In the genomic region with DNA sequence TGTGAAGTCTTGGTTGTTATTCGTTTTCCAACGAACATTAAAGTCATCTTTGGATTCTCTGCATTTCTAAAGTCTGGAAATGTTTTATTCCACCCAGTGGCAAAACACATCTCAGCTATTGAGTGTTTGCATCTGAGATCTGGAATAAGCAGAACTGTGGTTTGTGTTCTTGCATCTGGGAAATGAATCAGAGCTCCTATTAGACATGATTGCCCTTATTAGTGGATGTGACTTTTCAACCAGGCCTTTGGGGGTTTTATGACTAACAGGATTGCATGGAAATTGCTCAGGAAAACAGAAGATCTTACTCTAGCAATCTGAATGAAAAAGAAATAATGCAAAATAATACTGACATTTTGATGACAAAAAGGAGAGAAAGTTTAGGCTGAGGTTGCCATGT, we compare ENCODE assay signal across 20 cellular contexts.
A peak's percentile ranks its signal among the peaks of the same experiment; 100 is the strongest.
DNase-seq lines count a peak whose midpoint lies in the region; ATAC-seq and TF ChIP-seq lines count a peak whose summit lies in the region.
"Had no signal": no experiment of that assay in that cellular context is flagged by ENCODE, and none has a peak within 500 bp of the region (broad histone marks: within the 10 kb centered on the region; RNA-seq: fewer than 3 reads in every experiment).

No MANE protein-coding gene starts in this region.

- peak overlapping the region; percentile 53 for H2AFZ ChIP-seq in ACC112 (ENCODE audit: low read length, unreplicated experiment)
- H2AFZ ChIP-seq: hepatocyte had no signal

- TF ChIP-seq CTCF in astrocyte of the spinal cord (IDR thresholded peaks at IDR 0.05; ENCODE audit: low read depth, low read length): no peak
- no peak for TF ChIP-seq CTCF in foreskin keratinocyte (conservative IDR thresholded peaks at IDR 0.05)
- no peak for TF ChIP-seq CTCF in spleen (IDR thresholded peaks at IDR 0.05 in 8 of 11, conservative IDR thresholded peaks at IDR 0.05 in 3 of 11)

- WGBS in spleen, 5 donors: 72 to 92% (median 78%) methylated on average over 2 of the region's 2 CpGs

- no peak for TF ChIP-seq POLR2A in spleen (IDR thresholded peaks at IDR 0.05)

- DNase-seq in HCEC 1CT: peak; percentile 91
- peak; percentile 86 for DNase-seq in astrocyte of the spinal cord (ENCODE audit: low read depth, low spot score)
- DNase-seq in foreskin keratinocyte: peak; percentile 42 to 75
- DNase-seq in COLO668 (lab: John Stamatoyannopoulos, UW; ENCODE audit: unreplicated experiment): no peak
- DNase-seq in NCI-H1048 (lab: John Stamatoyannopoulos, UW): no peak
- no peak for DNase-seq in NCI-H2081 treated with DMSO at 0.1 percent for 48 hours (lab: John Stamatoyannopoulos, UW)
- DNase-seq in spleen: no peak
- DNase-seq: activated CD4-positive, alpha-beta T cell treated with anti-CD3 and anti-CD28 coated beads for 1 hour; Caco-2; central memory CD4-positive, alpha-beta T cell; endodermal cell; left cardiac atrium; NCI-H2107; stimulated activated CD4-positive, alpha-beta T cell treated with anti-CD3 and anti-CD28 coated beads, Interleukin-4, amount 100 ng/mL, for 4 hours; tibial artery had no signal

- peak; percentile 66 for ATAC-seq in foreskin keratinocyte
- ATAC-seq: HCT116, left cardiac atrium, sciatic nerve had no signal

- H3K4me3 ChIP-seq in ACC112 (ENCODE audit: low read depth, low read length): no peak overlapping the region; the same call in 1 of the 2 replicates
- no peak overlapping the region for H3K4me3 ChIP-seq in astrocyte of the spinal cord (ENCODE audit: low read depth, low read length)
- H3K4me3 ChIP-seq in spleen: no peak overlapping the region
- H3K4me3 ChIP-seq: hepatocyte, tibial artery had no signal

- H3K4me1 ChIP-seq in ACC112 (ENCODE audit: control insufficient read depth, insufficient read depth, low read length, unreplicated experiment): peaks cover 12% of the 10 kb centered on the region
- peaks cover 3% of the 10 kb centered on the region for H3K4me1 ChIP-seq in foreskin keratinocyte
- H3K4me1 ChIP-seq in spleen: no peaks in the 10 kb centered on the region
- H3K4me1 ChIP-seq: Caco-2, tibial artery had no signal

- peaks cover 0 to 17% (median 0%) of the 10 kb centered on the region in 8 donors for H3K9me3 ChIP-seq in spleen
- H3K9me3 ChIP-seq: neutrophil, tibial artery had no signal

- peak overlapping the region; percentile 68 for H3K27ac ChIP-seq in ACC112 (ENCODE audit: low read depth, low read length)
- H3K27ac ChIP-seq in foreskin keratinocyte: no peak overlapping the region
- H3K27ac ChIP-seq in spleen: no peak overlapping the region
- H3K27ac ChIP-seq: hepatocyte, neutrophil, tibial artery had no signal

- in situ Hi-C loops in astrocyte of the spinal cord (cut with HindIII; ENCODE audit: low sequenced_read_pairs): no loop called here

- no peaks in the 10 kb centered on the region for H3K36me3 ChIP-seq in ACC112 (ENCODE audit: insufficient read depth, low read length)
- no peaks in the 10 kb centered on the region for H3K36me3 ChIP-seq in spleen
- H3K36me3 ChIP-seq: neutrophil, tibial artery had no signal

- H3K79me2 ChIP-seq in ACC112 (ENCODE audit: control insufficient read depth, insufficient read depth, low read length, unreplicated experiment): no peaks in the 10 kb centered on the region
- H3K79me2 ChIP-seq: hepatocyte had no signal

- H3K27me3 ChIP-seq in ACC112 (ENCODE audit: insufficient read depth, low read length): no peaks in the 10 kb centered on the region
- H3K27me3 ChIP-seq in foreskin keratinocyte: no peaks in the 10 kb centered on the region
- H3K27me3 ChIP-seq in spleen (replicated peaks in 1 of 7): no peaks in the 10 kb centered on the region
- H3K27me3 ChIP-seq: hepatocyte, neutrophil, tibial artery had no signal

- intact Hi-C loops in spleen (cut with DNase I; ENCODE audit: low total_unique reads): no loop called here

Comparison
In these comparisons a context has a peak if more than half of its experiments do, and no peak if none do; other contexts are left out.
1. DNase-seq: peak in HCEC 1CT (single experiment), astrocyte of the spinal cord (single experiment) and foreskin keratinocyte (2 of 2); none in COLO668 (single experiment), NCI-H1048 (single experiment), NCI-H2081 treated with DMSO at 0.1 percent for 48 hours (single experiment) and spleen (single experiment).